25 cellular contexts compared by ENCODE assay signal in the genomic region with DNA sequence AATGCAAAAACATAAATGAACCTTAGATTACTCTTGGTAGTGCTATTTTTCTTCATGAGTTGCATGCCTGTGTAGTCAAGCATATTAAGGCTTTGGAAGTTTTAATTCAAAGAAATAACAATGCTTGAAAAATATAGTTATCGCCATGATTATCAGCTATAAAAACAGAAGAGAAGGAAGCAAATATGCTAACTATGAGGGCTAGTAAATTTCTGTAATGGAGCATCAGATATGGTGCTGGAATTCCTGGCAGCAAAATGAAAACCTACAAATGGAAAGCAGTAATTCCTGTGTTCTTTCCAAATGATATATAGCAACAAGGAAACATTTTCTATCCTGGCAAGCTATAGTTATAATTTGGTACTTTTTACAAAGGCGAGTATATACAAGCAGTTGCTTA. TPM values are rescaled to one million over a fixed set of nuclear protein-coding genes. Genes with fewer than 3 reads are reported as not detected.
A peak's percentile ranks its signal among the peaks of the same experiment; 100 is the strongest.
DNase-seq lines count a peak whose midpoint lies in the region; ATAC-seq, FAIRE-seq and TF ChIP-seq lines count a peak whose summit lies in the region.
"Had no signal": no experiment of that assay in that cellular context is flagged by ENCODE, and none has a peak within 500 bp of the region (broad histone marks: within the 10 kb centered on the region; RNA-seq: fewer than 3 reads in every experiment).

No MANE protein-coding gene starts in this region.

- H3K4me3 ChIP-seq in astrocyte (ENCODE audit: insufficient read depth, low read depth, low read length) (no peak overlapping the region), fibroblast of villous mesenchyme (ENCODE audit: low read depth, low read length) (no peak overlapping the region), HepG2 (replicated peaks in 1 of 3; ENCODE audit: insufficient read depth in 1 of 3, low read depth in 2 of 3, low read length in 3 of 3) (no peak overlapping the region), PC-3 (ENCODE audit: low read length) (no peak overlapping the region), ascending aorta (no peak overlapping the region)
- H3K4me3 ChIP-seq: GM12878, GM23338 had no signal

- no peaks in the 10 kb centered on the region for H3K9me3 Mint-ChIP-seq in HFFc6
- H3K9me3 Mint-ChIP-seq in astrocyte (ENCODE audit: unreplicated experiment): no peaks in the 10 kb centered on the region
- H3K9me3 Mint-ChIP-seq in progenitor cell of endocrine pancreas (ENCODE audit: low read depth): peaks cover 8% of the 10 kb centered on the region
- no peaks in the 10 kb centered on the region for H3K9me3 Mint-ChIP-seq in activated CD4-positive, alpha-beta T cell treated with anti-CD3 and anti-CD28 coated beads, Interleukin-2, amount 10 ng/mL, durations not matched to agents 24 days and 14 days
- H3K9me3 Mint-ChIP-seq: GM23338 had no signal

- peak overlapping the region; percentile 19; the same call in 1 of the 2 replicates for H3K27ac Mint-ChIP-seq in HFFc6
- no peak overlapping the region for H3K27ac Mint-ChIP-seq in astrocyte (ENCODE audit: unreplicated experiment)
- peak overlapping the region; percentile 42 for H3K27ac Mint-ChIP-seq in progenitor cell of endocrine pancreas
- no peak overlapping the region for H3K27ac Mint-ChIP-seq in activated CD4-positive, alpha-beta T cell treated with anti-CD3 and anti-CD28 coated beads, Interleukin-2, amount 10 ng/mL, durations not matched to agents 24 days and 14 days
- H3K27ac Mint-ChIP-seq: GM23338 had no signal

- TF ChIP-seq EP300 in HepG2 (IDR thresholded peaks at IDR 0.05; ENCODE audit: low read depth in 2 of 2, low read length in 2 of 2) (no peak), HepG2 (CRISPR knock-in tag; IDR thresholded peaks at IDR 0.05; ENCODE audit: borderline replicate concordance) (no peak)

- H4K20me1 ChIP-seq in astrocyte (ENCODE audit: insufficient read depth, low read length) (no peaks in the 10 kb centered on the region), HepG2 (ENCODE audit: insufficient read depth, low read length) (no peaks in the 10 kb centered on the region), PC-3 (ENCODE audit: low read length) (no peaks in the 10 kb centered on the region)

- in situ Hi-C loops in HepG2 (cut with HindIII; ENCODE audit: extremely low pct_ligation_motif_present, low pct_unique_long_range_greater_than_20kb): no loop called here

- TF ChIP-seq RAD21 in HepG2 (CRISPR knock-in tag; IDR thresholded peaks at IDR 0.05): no peak

- no peak for ATAC-seq in HepG2
- no peak for ATAC-seq in PC-3
- ATAC-seq: GM12878, GM23338 had no signal

- H3K9ac ChIP-seq in astrocyte (ENCODE audit: low read length) (no peak overlapping the region), HepG2 (ENCODE audit: insufficient read depth, low read depth, low read length) (no peak overlapping the region), PC-3 (ENCODE audit: low read length) (no peak overlapping the region)

- H3F3A ChIP-seq in PC-3 (ENCODE audit: low read length, unreplicated experiment): no peaks in the 10 kb centered on the region

- H3K27me3 Mint-ChIP-seq in HFFc6 (ENCODE audit: insufficient read depth) (no peaks in the 10 kb centered on the region), astrocyte (ENCODE audit: low read depth, unreplicated experiment) (no peaks in the 10 kb centered on the region), progenitor cell of endocrine pancreas (no peaks in the 10 kb centered on the region)
- H3K27me3 Mint-ChIP-seq in activated CD4-positive, alpha-beta T cell treated with anti-CD3 and anti-CD28 coated beads, Interleukin-2, amount 10 ng/mL, durations not matched to agents 24 days and 14 days: no peaks in the 10 kb centered on the region
- H3K27me3 Mint-ChIP-seq: IgD-negative memory B cell had no signal

- H3K4me2 ChIP-seq in astrocyte (ENCODE audit: low read length) (peak overlapping the region; percentile 41), HepG2 (ENCODE audit: low read depth, low read length) (no peak overlapping the region), PC-3 (ENCODE audit: low read length) (no peak overlapping the region)
- H3K4me2 ChIP-seq: GM23338 had no signal

- no peak for TF ChIP-seq POLR2A in HepG2 (IDR thresholded peaks at IDR 0.05; ENCODE audit: insufficient read depth in 1 of 2, low read depth in 2 of 2, low read length in 2 of 2)

- no peak overlapping the region for H2AFZ ChIP-seq in astrocyte (ENCODE audit: low read depth, low read length)
- H2AFZ ChIP-seq in HepG2 (ENCODE audit: low read length): no peak overlapping the region
- no peak overlapping the region for H2AFZ ChIP-seq in PC-3 (ENCODE audit: low read length)
- H2AFZ ChIP-seq: GM23338 had no signal

- peaks cover 11% of the 10 kb centered on the region for H3K36me3 Mint-ChIP-seq in HFFc6 (ENCODE audit: low read depth)
- H3K36me3 Mint-ChIP-seq in astrocyte (ENCODE audit: low read depth, unreplicated experiment): peaks cover 2% of the 10 kb centered on the region
- peaks cover 14% of the 10 kb centered on the region for H3K36me3 Mint-ChIP-seq in progenitor cell of endocrine pancreas (ENCODE audit: insufficient read depth)
- H3K36me3 Mint-ChIP-seq in activated CD4-positive, alpha-beta T cell treated with anti-CD3 and anti-CD28 coated beads, Interleukin-2, amount 10 ng/mL, durations not matched to agents 24 days and 14 days (ENCODE audit: low read depth): peaks cover 7% of the 10 kb centered on the region

- H3K4me3 Mint-ChIP-seq in HFFc6 (no peak overlapping the region), astrocyte (ENCODE audit: unreplicated experiment) (no peak overlapping the region), progenitor cell of endocrine pancreas (ENCODE audit: low read depth) (no peak overlapping the region)
- no peak overlapping the region for H3K4me3 Mint-ChIP-seq in activated CD4-positive, alpha-beta T cell treated with anti-CD3 and anti-CD28 coated beads, Interleukin-2, amount 10 ng/mL, durations not matched to agents 24 days and 14 days
- H3K4me3 Mint-ChIP-seq: GM23338, IgD-negative memory B cell had no signal

- no peaks in the 10 kb centered on the region for H3K9me3 ChIP-seq in astrocyte (ENCODE audit: insufficient read depth, low read depth, low read length)
- no peaks in the 10 kb centered on the region for H3K9me3 ChIP-seq in HepG2 (ENCODE audit: low read length)
- H3K9me3 ChIP-seq in PC-3 (ENCODE audit: low read length): no peaks in the 10 kb centered on the region
- no peaks in the 10 kb centered on the region for H3K9me3 ChIP-seq in ascending aorta

- H3K27ac ChIP-seq in astrocyte (ENCODE audit: low read depth, low read length) (no peak overlapping the region), HepG2 (ENCODE audit: extremely low read length, insufficient read depth, low read length) (no peak overlapping the region), PC-3 (ENCODE audit: low read length) (no peak overlapping the region), ascending aorta (no peak overlapping the region)
- H3K27ac ChIP-seq: C4-2B, HL-60, RWPE1 had no signal

- intact Hi-C loops in HepG2 (cut with micrococcal nuclease; ENCODE audit: unreplicated experiment): no loop called here
- intact Hi-C loops in activated CD4-positive, alpha-beta T cell treated with anti-CD3 and anti-CD28 coated beads, Interleukin-2, amount 10 ng/mL, durations not matched to agents 24 days and 14 days (cut with micrococcal nuclease): no loop called here
- intact Hi-C loops in PC-3 (cut with micrococcal nuclease): no loop called here
- intact Hi-C loops in ascending aorta (cut with DNase I): no loop called here

- H3K79me2 ChIP-seq in astrocyte (ENCODE audit: insufficient read depth, low read length) (peaks cover 13% of the 10 kb centered on the region), HepG2 (ENCODE audit: insufficient read depth, low read length) (no peaks in the 10 kb centered on the region), PC-3 (ENCODE audit: low read length) (no peaks in the 10 kb centered on the region)

- 99% methylated on average over 2 of the region's 2 CpGs for WGBS in HepG2 (ENCODE audit: low lambda C conversion rate)

- no peaks in the 10 kb centered on the region for H3K9me2 ChIP-seq in PC-3 (replicated peaks; ENCODE audit: low read length)

- no peak for FAIRE-seq in astrocyte (lab: Jason Lieb, UNC)
- FAIRE-seq in HepG2 (lab: Jason Lieb, UNC): no peak
- FAIRE-seq: GM12878 had no signal

- BruUV-seq in HepG2 (replicated peaks; lab: Mats Ljungman, UMichigan) (no TSS peak), PC-3 (replicated peaks; lab: Mats Ljungman, UMichigan) (no TSS peak)

- H3K36me3 ChIP-seq in astrocyte (ENCODE audit: insufficient read depth, low read length) (no peaks in the 10 kb centered on the region), HepG2 (replicated peaks in 1 of 2; ENCODE audit: control insufficient read depth in 1 of 2, insufficient read depth in 2 of 2, low read length in 2 of 2) (peaks cover 0 to 3% of the 10 kb centered on the region in 2 experiments; a peak in 1 of 5 replicates), PC-3 (ENCODE audit: low read depth, low read length) (no peaks in the 10 kb centered on the region), ascending aorta (peaks cover 0 to under 1% of the 10 kb centered on the region in 2 donors)

- CTCF ChIA-PET in HepG2 (lab: Yijun Ruan, JAX; ENCODE audit: low intra/inter-chr PET ratio, low total read pairs) (no interaction called here), PC-3 (lab: Charles Lee) (no interaction called here)

- POLR2A ChIA-PET in HepG2 (lab: Yijun Ruan, JAX): no interaction called here
- POLR2A ChIA-PET in PC-3 (lab: Charles Lee; ENCODE audit: unreplicated experiment): no interaction called here

- peak; percentile 8 for DNase-seq in HFFc6
- peak; percentile 58 for DNase-seq in astrocyte (ENCODE audit: low read depth)
- DNase-seq in fibroblast of villous mesenchyme (ENCODE audit: low read depth): peak; percentile 22
- DNase-seq in progenitor cell of endocrine pancreas (ENCODE audit: low spot score, unreplicated experiment): no peak
- no peak for DNase-seq in HepG2 (ENCODE audit: low spot score)
- DNase-seq in activated CD4-positive, alpha-beta T cell treated with anti-CD3 and anti-CD28 coated beads, Interleukin-2, amount 10 ng/mL, durations not matched to agents 24 days and 14 days: no peak
- no peak for DNase-seq in PC-3
- no peak for DNase-seq in ascending aorta (ENCODE audit: low spot score in 2 of 2)
- DNase-seq: AML-193, GF-D8, HCEC 1CT, Kasumi-1, MM.1S, NCI-H1092, NCI-H146, NCI-H2081, NCI-H510A, NCI-H774, SIG-M5 had no signal

- TF ChIP-seq CTCF in HFFc6 (IDR thresholded peaks at IDR 0.05) (no peak), astrocyte (IDR thresholded peaks at IDR 0.05; ENCODE audit: insufficient read depth, low read depth, low read length) (no peak), fibroblast of villous mesenchyme (IDR thresholded peaks at IDR 0.05; ENCODE audit: insufficient read depth, low read depth, low read length) (no peak), progenitor cell of endocrine pancreas (IDR thresholded peaks at IDR 0.05; ENCODE audit: unreplicated experiment) (no peak), HepG2 (CRISPR knock-in tag; IDR thresholded peaks at IDR 0.05) (no peak), PC-3 (conservative IDR thresholded peaks at IDR 0.05; ENCODE audit: low read depth, low read length) (no peak), ascending aorta (IDR thresholded peaks at IDR 0.05) (no peak)

- H3K27me3 ChIP-seq in astrocyte (ENCODE audit: insufficient read depth, low read length): no peaks in the 10 kb centered on the region
- H3K27me3 ChIP-seq in HepG2 (ENCODE audit: control insufficient read depth in 1 of 2, insufficient read depth in 2 of 2, low read length in 2 of 2): no peaks in the 10 kb centered on the region
- no peaks in the 10 kb centered on the region for H3K27me3 ChIP-seq in PC-3 (ENCODE audit: low read length)
- no peaks in the 10 kb centered on the region for H3K27me3 ChIP-seq in ascending aorta

- H3K4me1 ChIP-seq in astrocyte (ENCODE audit: insufficient read depth, low read length) (no peaks in the 10 kb centered on the region), HepG2 (ENCODE audit: insufficient read depth, low read length) (no peaks in the 10 kb centered on the region), PC-3 (ENCODE audit: insufficient read depth, low read length) (no peaks in the 10 kb centered on the region), ascending aorta (no peaks in the 10 kb centered on the region)

- H3K4me1 Mint-ChIP-seq in HFFc6 (ENCODE audit: low read depth) (peaks cover 36% of the 10 kb centered on the region), astrocyte (ENCODE audit: low read depth, unreplicated experiment) (peaks cover 12% of the 10 kb centered on the region), progenitor cell of endocrine pancreas (ENCODE audit: low read depth) (no peaks in the 10 kb centered on the region)
- H3K4me1 Mint-ChIP-seq in activated CD4-positive, alpha-beta T cell treated with anti-CD3 and anti-CD28 coated beads, Interleukin-2, amount 10 ng/mL, durations not matched to agents 24 days and 14 days: no peaks in the 10 kb centered on the region

RNA-seq across cellular contexts. Expression of gene DOP1A, which starts 29.7 kb away (rescaled TPM):
- total RNA-seq in HFFc6 (2021; fragmentation: NEBNext Ultra II Directional; extraction: Animal tissue kit (Norgen Biotek cat#: 25700)): 10 to 100 TPM in 5 of 6 experiments, 1 to 10 TPM in 1; 9.5 to 15.4 (median 13.2) TPM
- total RNA-seq in astrocyte (13.0 and 14.2 TPM in 2 replicates), fibroblast of villous mesenchyme (25.8 and 44.0 TPM in 2 replicates), progenitor cell of endocrine pancreas (47.1 and 48.1 TPM in 2 replicates), HepG2 (2016; rRNA removed; fragmentation: Illumina TruSeq; extraction: Trizol) (16.7 and 18.9 TPM in 2 replicates), PC-3 (2014; rRNA removed) (5.5 and 7.5 TPM in 2 replicates), ascending aorta (13.2 TPM)
- total RNA-seq in HepG2 (2016; cell fraction: cytosol; rRNA removed; fragmentation: Illumina TruSeq; extraction: Trizol; ENCODE audit: low read depth): 1.5 and 2.3 TPM in 2 replicates
- total RNA-seq in HepG2 (2016; cell fraction: insoluble cytoplasmic fraction; rRNA removed; fragmentation: Illumina TruSeq; extraction: Trizol): 14.9 and 22.1 TPM in 2 replicates
- 3.9 and 4.7 TPM in 2 replicates for total RNA-seq in HepG2 (2016; cell fraction: membrane; rRNA removed; fragmentation: Illumina TruSeq; extraction: Trizol)
- 30.0 and 33.1 TPM in 2 replicates for total RNA-seq in HepG2 (2016; cell fraction: nucleus; rRNA removed; fragmentation: Illumina TruSeq; extraction: Trizol)
- polyA plus RNA-seq in HepG2 (2011; rRNA removed): 4.2 and 5.2 TPM in 2 replicates
- 1.4 and 3.4 TPM in 2 replicates for polyA plus RNA-seq in HepG2 (2011; cell fraction: cytosol; rRNA removed)
- polyA plus RNA-seq in HepG2 (2011; cell fraction: nucleus; rRNA removed): 7.5 and 10.8 TPM in 2 replicates
- polyA plus RNA-seq in HepG2 (2012): 3.9 and 7.2 TPM in 2 replicates
- polyA plus RNA-seq in HepG2 (2016; cell fraction: cytosol; fragmentation: Illumina TruSeq; extraction: Trizol; ENCODE audit: low read depth): 0.24 and 0.29 TPM in 2 replicates
- polyA plus RNA-seq in HepG2 (2016; cell fraction: insoluble cytoplasmic fraction; fragmentation: Illumina TruSeq; extraction: Trizol; ENCODE audit: low read depth): 6.5 and 6.8 TPM in 2 replicates
- polyA plus RNA-seq in HepG2 (2016; cell fraction: membrane; fragmentation: Illumina TruSeq; extraction: Trizol; ENCODE audit: low read depth): 0.56 and 0.57 TPM in 2 replicates
- 13.6 and 20.3 TPM in 2 replicates for polyA plus RNA-seq in HepG2 (2016; cell fraction: nucleus; fragmentation: Illumina TruSeq; extraction: Trizol; ENCODE audit: insufficient read depth, low read depth)
- 10.2 and 12.9 TPM in 2 replicates for polyA minus RNA-seq in HepG2 (2011; rRNA and poly(A)+ RNA removed; ENCODE audit: low replicate concordance)
- 9.6 and 10.1 TPM in 2 replicates for polyA minus RNA-seq in HepG2 (2011; cell fraction: cytosol; rRNA and poly(A)+ RNA removed)
- polyA minus RNA-seq in HepG2 (2011; cell fraction: nucleus; rRNA and poly(A)+ RNA removed): 33.6 and 43.5 TPM in 2 replicates
- 5.6 and 6.2 TPM in 2 replicates for total RNA-seq in activated CD4-positive, alpha-beta T cell treated with anti-CD3 and anti-CD28 coated beads, Interleukin-2, amount 10 ng/mL, durations not matched to agents 24 days and 14 days

RNA-seq across cellular contexts. Expression of gene UBE3D, which starts 31.6 kb away (rescaled TPM):
- total RNA-seq in HFFc6 (2021; fragmentation: NEBNext Ultra II Directional; extraction: Animal tissue kit (Norgen Biotek cat#: 25700)): 1 to 10 TPM; 2.7 to 7.0 (median 3.8) TPM
- total RNA-seq in astrocyte: 6.8 and 7.4 TPM in 2 replicates
- total RNA-seq in fibroblast of villous mesenchyme: 7.4 and 9.5 TPM in 2 replicates
- 15.5 and 18.6 TPM in 2 replicates for total RNA-seq in progenitor cell of endocrine pancreas
- 11.4 and 12.3 TPM in 2 replicates for total RNA-seq in HepG2 (2016; rRNA removed; fragmentation: Illumina TruSeq; extraction: Trizol)
- 14.8 and 15.3 TPM in 2 replicates for total RNA-seq in HepG2 (2016; cell fraction: cytosol; rRNA removed; fragmentation: Illumina TruSeq; extraction: Trizol; ENCODE audit: low read depth)
- total RNA-seq in HepG2 (2016; cell fraction: insoluble cytoplasmic fraction; rRNA removed; fragmentation: Illumina TruSeq; extraction: Trizol): 10.2 and 14.5 TPM in 2 replicates
- 11.2 and 12.0 TPM in 2 replicates for total RNA-seq in HepG2 (2016; cell fraction: membrane; rRNA removed; fragmentation: Illumina TruSeq; extraction: Trizol)
- 19.3 and 19.9 TPM in 2 replicates for total RNA-seq in HepG2 (2016; cell fraction: nucleus; rRNA removed; fragmentation: Illumina TruSeq; extraction: Trizol)
- polyA plus RNA-seq in HepG2 (2011; rRNA removed): 3.4 and 5.1 TPM in 2 replicates
- polyA plus RNA-seq in HepG2 (2011; cell fraction: cytosol; rRNA removed): 2.8 and 3.6 TPM in 2 replicates
- polyA plus RNA-seq in HepG2 (2011; cell fraction: nucleus; rRNA removed): 2.6 and 2.7 TPM in 2 replicates
- 4.1 and 4.3 TPM in 2 replicates for polyA plus RNA-seq in HepG2 (2012)
- 3.1 and 3.8 TPM in 2 replicates for polyA plus RNA-seq in HepG2 (2016; cell fraction: cytosol; fragmentation: Illumina TruSeq; extraction: Trizol; ENCODE audit: low read depth)
- 9.8 and 11.2 TPM in 2 replicates for polyA plus RNA-seq in HepG2 (2016; cell fraction: insoluble cytoplasmic fraction; fragmentation: Illumina TruSeq; extraction: Trizol; ENCODE audit: low read depth)
- polyA plus RNA-seq in HepG2 (2016; cell fraction: membrane; fragmentation: Illumina TruSeq; extraction: Trizol; ENCODE audit: low read depth): 5.6 and 6.4 TPM in 2 replicates
- 6.4 and 7.3 TPM in 2 replicates for polyA plus RNA-seq in HepG2 (2016; cell fraction: nucleus; fragmentation: Illumina TruSeq; extraction: Trizol; ENCODE audit: insufficient read depth, low read depth)
- polyA minus RNA-seq in HepG2 (2011; rRNA and poly(A)+ RNA removed; ENCODE audit: low replicate concordance): 4.1 and 4.5 TPM in 2 replicates
- 3.8 and 4.3 TPM in 2 replicates for polyA minus RNA-seq in HepG2 (2011; cell fraction: cytosol; rRNA and poly(A)+ RNA removed)
- polyA minus RNA-seq in HepG2 (2011; cell fraction: nucleus; rRNA and poly(A)+ RNA removed): 23.1 and 23.9 TPM in 2 replicates
- 8.6 and 9.3 TPM in 2 replicates for total RNA-seq in activated CD4-positive, alpha-beta T cell treated with anti-CD3 and anti-CD28 coated beads, Interleukin-2, amount 10 ng/mL, durations not matched to agents 24 days and 14 days
- 5.0 and 7.0 TPM in 2 replicates for total RNA-seq in PC-3 (2014; rRNA removed)
- total RNA-seq in ascending aorta: 0.21 TPM

Comparison
In these comparisons a context has a peak if more than half of its experiments do, and no peak if none do; other contexts are left out.
1. DNase-seq: peak in HFFc6 (single experiment), astrocyte (single experiment) and fibroblast of villous mesenchyme (single experiment); none in progenitor cell of endocrine pancreas (single experiment), HepG2 (single experiment), activated CD4-positive, alpha-beta T cell treated with anti-CD3 and anti-CD28 coated beads, Interleukin-2, amount 10 ng/mL, durations not matched to agents 24 days and 14 days (single experiment), PC-3 (single experiment) and ascending aorta (0 of 2).
2. H3K27ac Mint-ChIP-seq: peak in HFFc6 (single experiment) and progenitor cell of endocrine pancreas (single experiment); none in astrocyte (single experiment) and activated CD4-positive, alpha-beta T cell treated with anti-CD3 and anti-CD28 coated beads, Interleukin-2, amount 10 ng/mL, durations not matched to agents 24 days and 14 days (single experiment).